ENCODE assay signal across 13 cellular contexts in the genomic region with DNA sequence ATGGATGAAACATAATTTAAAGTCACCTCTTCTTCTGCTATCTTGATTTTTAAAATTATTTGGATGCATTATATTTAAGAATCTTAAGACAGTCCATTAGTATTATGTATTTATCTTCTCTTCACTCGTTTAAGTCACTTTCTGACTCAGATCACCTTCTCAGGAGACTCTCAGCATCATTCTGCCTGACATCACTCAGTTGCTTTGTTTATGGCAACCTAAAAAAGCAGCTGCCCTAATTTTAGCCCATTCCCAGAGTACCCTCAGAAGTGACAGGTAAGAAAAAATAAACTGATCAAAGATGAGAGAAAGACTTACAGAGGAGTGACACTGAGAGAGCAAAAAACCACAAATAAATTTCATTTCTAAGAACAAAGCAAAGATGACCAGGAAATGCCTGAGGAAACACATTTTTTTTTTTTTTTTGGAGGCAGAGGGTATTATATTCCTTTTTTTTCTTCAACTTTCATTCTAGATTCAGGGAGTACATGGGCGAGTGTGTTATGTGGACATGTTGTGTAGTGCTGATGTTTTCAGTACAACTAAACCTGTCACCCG.
DNase-seq lines count a peak whose midpoint lies in the region; ATAC-seq and TF ChIP-seq lines count a peak whose summit lies in the region.
"Had no signal": no experiment of that assay in that cellular context is flagged by ENCODE, and none has a peak within 500 bp of the region (broad histone marks: within the 10 kb centered on the region; RNA-seq: fewer than 3 reads in every experiment).

No MANE protein-coding gene starts in this region.

- no peak for TF ChIP-seq POLR2A in lower leg skin (IDR thresholded peaks at IDR 0.05)

- TF ChIP-seq CTCF in GM13977 (IDR thresholded peaks at IDR 0.05; ENCODE audit: extremely low read depth, insufficient read depth, missing control alignments) (no peak), lower leg skin (IDR thresholded peaks at IDR 0.05) (no peak)

- no peak overlapping the region for H3K4me3 ChIP-seq in lower leg skin (ENCODE audit: low read depth, poor library complexity, severe bottlenecking)
- H3K4me3 ChIP-seq: adrenal gland, upper lobe of right lung had no signal

- ATAC-seq in GM19438 (IDR thresholded peaks at IDR 0.05; ENCODE audit: low read depth, unreplicated experiment), result peak; percentile 22
- peak; percentile 27 for ATAC-seq in HG02840 (IDR thresholded peaks at IDR 0.05; ENCODE audit: low FRiP score, unreplicated experiment)
- ATAC-seq in HG03432 (IDR thresholded peaks at IDR 0.05; ENCODE audit: unreplicated experiment), result peak; percentile 42
- ATAC-seq: upper lobe of right lung had no signal

- peak; percentile 33 for DNase-seq in GM13977 (ENCODE audit: low spot score)
- DNase-seq in DMS153 treated with DMSO at 0.1 percent for 48 hours (lab: John Stamatoyannopoulos, UW; ENCODE audit: unreplicated experiment), result no peak
- no peak for DNase-seq in head of caudate nucleus
- no peak for DNase-seq in lower leg skin (ENCODE audit: low spot score in 2 of 2)
- DNase-seq in activated T-cell treated with anti-CD3 and anti-CD28 coated beads for 4 hours, result no peak
- DNase-seq: ACHN, adrenal gland, NCI-H526 treated with DMSO at 0.1 percent for 48 hours, SHP77, upper lobe of right lung had no signal

- WGBS in lower leg skin, 2 donors, result 81 to 90% methylated on average over 3 of the region's 3 CpGs

- intact Hi-C loops in head of caudate nucleus (cut with DNase I) (no loop called here), lower leg skin (cut with DNase I; ENCODE audit: low total_unique reads) (no loop called here)

- in situ Hi-C loops in GM13977 (cut with MboI; ENCODE audit: low pct_unique_long_range_greater_than_20kb, low sequenced_read_pairs, unreplicated experiment), result no loop called here
